Comparison of ENCODE assay signal across 9 cellular contexts in the genomic region with DNA sequence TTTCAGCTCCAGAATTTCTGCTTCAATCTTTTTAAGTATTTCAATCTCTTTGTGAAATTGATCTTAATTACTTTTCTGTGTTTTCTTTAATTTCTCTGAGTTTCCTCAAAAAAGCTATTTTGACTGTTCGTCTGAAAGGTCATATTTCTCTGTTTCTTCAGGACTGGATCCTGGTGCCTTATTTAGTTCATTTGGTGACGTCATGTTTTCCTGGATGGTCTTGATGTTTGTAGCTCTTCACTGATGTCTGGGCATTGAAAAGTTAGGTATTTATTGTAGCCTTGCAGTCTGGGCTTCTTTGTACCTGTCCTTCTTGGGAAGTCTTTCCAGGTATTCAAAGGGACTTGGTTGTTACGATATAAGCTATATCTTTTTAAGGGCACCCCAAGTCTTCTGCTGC.
"Had no signal": no experiment of that assay in that cellular context is flagged by ENCODE, and none has a peak within 500 bp of the region (broad histone marks: within the 10 kb centered on the region; RNA-seq: fewer than 3 reads in every experiment).

No MANE protein-coding gene starts in this region.

- H3K4me2 ChIP-seq: GM23338, KMS-11 had no signal

- H3K4me3 ChIP-seq: GM23338 had no signal

- ATAC-seq: GM23338 had no signal

- H3K27ac Mint-ChIP-seq: GM23338 had no signal

- DNase-seq: H9, HCEC 1CT, IMR-90, Karpas-422, KBM-7 had no signal

- H3K27ac ChIP-seq: HL-60, KMS-11 had no signal

- H3K4me3 Mint-ChIP-seq: GM23338, H9 had no signal

- FAIRE-seq: H1 had no signal

- H3K9ac ChIP-seq: KMS-11 had no signal
